ENCODE assay signal across 8 cellular contexts in the genomic region with DNA sequence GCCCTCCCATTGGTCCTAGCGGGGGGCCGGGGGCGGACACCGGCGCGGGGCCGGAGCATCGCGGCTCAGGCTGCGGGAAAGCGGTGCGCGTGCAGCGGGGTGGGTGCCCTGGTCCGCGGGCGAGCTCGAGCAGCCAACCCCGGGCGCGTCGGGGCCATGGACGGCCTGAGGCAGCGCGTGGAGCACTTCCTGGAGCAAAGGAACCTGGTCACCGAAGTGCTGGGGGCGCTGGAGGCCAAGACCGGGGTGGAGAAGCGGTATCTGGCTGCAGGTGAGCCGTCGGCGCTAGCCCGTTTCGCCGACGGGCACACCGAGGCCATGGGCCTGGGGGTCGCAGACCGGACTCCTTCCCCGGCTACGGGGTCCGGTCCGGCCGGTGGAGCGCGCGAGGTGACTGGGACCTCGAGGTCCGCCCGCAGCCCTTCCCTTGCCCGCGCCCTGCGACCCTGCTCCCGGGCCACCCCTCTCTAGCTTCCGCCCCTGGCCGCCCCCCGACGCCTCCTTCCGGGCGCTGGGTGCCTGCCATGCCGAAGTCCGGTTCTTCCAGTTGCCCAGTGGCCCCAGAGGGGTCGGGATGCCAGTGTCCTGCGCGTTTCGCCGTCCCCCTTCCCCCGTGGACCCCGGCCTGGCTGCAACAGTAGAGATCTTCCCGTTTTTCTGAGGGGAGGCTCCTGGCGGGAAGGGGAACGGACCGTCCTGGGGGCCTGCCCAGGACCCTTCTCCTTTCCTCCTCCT. TPM values are rescaled to one million over a fixed set of nuclear protein-coding genes. Genes with fewer than 3 reads are reported as not detected.
DNase-seq lines count a peak whose midpoint lies in the region; ATAC-seq and TF ChIP-seq lines count a peak whose summit lies in the region.

Gene REEP6 (plus strand): TSS at position 68 of the 735 bp plus-strand sequence. CDS start 89 bp downstream, at position 157.

- POLR2A ChIA-PET in IMR-90 (lab: Charles Lee; ENCODE audit: unreplicated experiment) = interaction anchor here (0.6 kb wide), 1 partner anchor 1103 kb away, joined by 3 read pairs; no protein-coding TSS in a partner anchor

- H4K91ac ChIP-seq in IMR-90 (ENCODE audit: insufficient read depth, low read depth, low read length) = peak within 1 kb of the TSS; percentile 43; the same call in 1 of the 2 replicates

- H3K79me1 ChIP-seq in IMR-90 (ENCODE audit: low read depth in 1 of 2, low read length in 2 of 2) = no peaks in the 10 kb centered on the region

- peaks cover 9% of the 10 kb centered on the region for H3K4me1 ChIP-seq in IMR-90 (ENCODE audit: control insufficient read depth, insufficient read depth, low read length)

- in situ Hi-C loops in IMR-90 (cut with MboI; ENCODE audit: low sequenced_read_pairs) = no loop called here

- peak within 1 kb of the TSS; percentile 47 for H2BK5ac ChIP-seq in IMR-90 (ENCODE audit: low read depth, low read length, poor library complexity, severe bottlenecking)

- H2AK5ac ChIP-seq in IMR-90 (ENCODE audit: low read depth, low read length) = no peak within 1 kb of the TSS; the same call in 1 of the 2 replicates

- H3K27me3 ChIP-seq in IMR-90 (ENCODE audit: control insufficient read depth, insufficient read depth, low read length) = peaks cover 10% of the 10 kb centered on the region; the same call in 1 of the 2 replicates

- no peaks in the 10 kb centered on the region for H3K36me3 Mint-ChIP-seq in naive B cell

- H3K23ac ChIP-seq in IMR-90 (ENCODE audit: low read depth, low read length) = no peak within 1 kb of the TSS; the same call in 1 of the 2 replicates

- peak within 1 kb of the TSS; percentile 68 for H3K27ac ChIP-seq in IMR-90 (ENCODE audit: insufficient read depth, low read length)

- H3K9me1 ChIP-seq in IMR-90 (ENCODE audit: insufficient read depth, low read length) = no peaks in the 10 kb centered on the region

- H3K18ac ChIP-seq in IMR-90 (ENCODE audit: low read depth, low read length) = no peak within 1 kb of the TSS

- dilution Hi-C loops in IMR-90 (cut with HindIII; ENCODE audit: low sequenced_read_pairs, unreplicated experiment) = no loop called here

- peak within 1 kb of the TSS; percentile 66 for H3K9ac ChIP-seq in IMR-90 (ENCODE audit: low read depth, low read length)

- H3K14ac ChIP-seq in IMR-90 (replicated peaks; ENCODE audit: low read depth, low read length) = peak within 1 kb of the TSS; percentile 73

- H3K4me1 Mint-ChIP-seq in naive B cell = peaks cover 6 to 13% (median 12%) of the 10 kb centered on the region in 3 donors

- intact Hi-C loops in IMR-90 (cut with micrococcal nuclease) = no loop called here

- H3K4me2 ChIP-seq in IMR-90 (ENCODE audit: low read depth, low read length) = peak within 1 kb of the TSS; percentile 92

- H3K9me3 ChIP-seq in IMR-90 (ENCODE audit: control insufficient read depth, insufficient read depth, low read length) = no peaks in the 10 kb centered on the region

- H3K9me3 Mint-ChIP-seq in naive B cell = no peaks in the 10 kb centered on the region

- peak within 1 kb of the TSS; percentile 12 for H4K5ac ChIP-seq in IMR-90 (ENCODE audit: low read depth, low read length)

- TF ChIP-seq POLR2A in IMR-90 (IDR thresholded peaks at IDR 0.05; ENCODE audit: low read depth, low read length) = no peak

- peak within 1 kb of the TSS in 1 of 2 experiments; percentile 85; a peak in 2 of 4 replicates for H4K8ac ChIP-seq in IMR-90 (ENCODE audit: low read depth in 2 of 2, low read length in 2 of 2)

- H3K56ac ChIP-seq in IMR-90 (ENCODE audit: extremely low read depth, insufficient read depth, low read length) = no peak within 1 kb of the TSS

- WGBS in IMR-90 (ENCODE audit: extremely low coverage in 2 of 2, insufficient read length in 1 of 2), 2 experiments = 8% methylated on average over 29 of the region's 73 CpGs; no CpG with 5 or more reads in 1 of the 2 experiments

- H3K36me3 ChIP-seq in IMR-90 (ENCODE audit: control insufficient read depth, insufficient read depth, low read length) = no peaks in the 10 kb centered on the region

- peak within 1 kb of the TSS; percentile 69 to 96 (median 84) for H3K27ac Mint-ChIP-seq in naive B cell

- ATAC-seq in IMR-90 (ENCODE audit: low read depth) = no peak
- ATAC-seq in naive B cell (ENCODE audit: low read depth in 2 of 2) = no peak
- ATAC-seq in GM21526 (IDR thresholded peaks at IDR 0.05; ENCODE audit: low FRiP score, unreplicated experiment) = no peak

- no peak for TF ChIP-seq RAD21 in IMR-90 (IDR thresholded peaks at IDR 0.05; ENCODE audit: low read length)

- H2BK20ac ChIP-seq in IMR-90 (ENCODE audit: low read depth, low read length) = no peak within 1 kb of the TSS

- DNase-seq in AG09309 (ENCODE audit: low read depth) (no peak), IMR-90 (no peak), choroid plexus epithelial cell (ENCODE audit: low read depth) (no peak), naive B cell (no peak), NCI-H146 treated with DMSO at 0.1 percent for 48 hours (lab: John Stamatoyannopoulos, UW; ENCODE audit: unreplicated experiment) (no peak), GM10266 (ENCODE audit: extremely low spot score) (no peak), LoVo (ENCODE audit: low spot score) (no peak)

- CTCF ChIA-PET in IMR-90 (lab: Yijun Ruan, JAX) = no interaction called here

- no peak for TF ChIP-seq CTCF in AG09309 (IDR thresholded peaks at IDR 0.05; ENCODE audit: control insufficient read depth, insufficient read depth, low read depth, low read length, missing control alignments)
- TF ChIP-seq CTCF in IMR-90 (conservative IDR thresholded peaks at IDR 0.05; ENCODE audit: low read depth, low read length) = no peak
- TF ChIP-seq CTCF in choroid plexus epithelial cell (conservative IDR thresholded peaks at IDR 0.05; ENCODE audit: low read depth, low read length) = no peak
- TF ChIP-seq CTCF in GM10266 (IDR thresholded peaks at IDR 0.05; ENCODE audit: control insufficient read depth, insufficient read depth, low read depth, missing control alignments) = no peak

- peaks cover 3% of the 10 kb centered on the region; the same call in 1 of the 2 replicates for H4K20me1 ChIP-seq in IMR-90 (ENCODE audit: insufficient read depth, low read length)

- peak within 1 kb of the TSS; percentile 77 for H3K4ac ChIP-seq in IMR-90 (ENCODE audit: low read depth, low read length)

- peak within 1 kb of the TSS; percentile 80 to 97 (median 92) for H3K4me3 Mint-ChIP-seq in naive B cell

- peak within 1 kb of the TSS; percentile 93 for H2AK9ac ChIP-seq in IMR-90 (replicated peaks; ENCODE audit: low read depth, low read length, poor library complexity)

- peaks cover 0 to 15% (median 0%) of the 10 kb centered on the region in 3 donors for H3K27me3 Mint-ChIP-seq in naive B cell

- no TSS peak for BruUV-seq in IMR-90 (replicated peaks; lab: Mats Ljungman, UMichigan)

- no peak within 1 kb of the TSS; the same call in 2 of the 3 replicates for H2BK15ac ChIP-seq in IMR-90 (ENCODE audit: low read depth, low read length)

- H3K4me3 ChIP-seq in AG09309 (ENCODE audit: control insufficient read depth, low read depth, low read length) (peak within 1 kb of the TSS; percentile 53), IMR-90 (ENCODE audit: insufficient read depth, low read depth, low read length) (peak within 1 kb of the TSS; percentile 59), choroid plexus epithelial cell (ENCODE audit: low read depth, low read length) (peak within 1 kb of the TSS; percentile 65)

- H2AFZ ChIP-seq in IMR-90 (replicated peaks; ENCODE audit: low read length, poor library complexity) = peak within 1 kb of the TSS; percentile 100

- peak within 1 kb of the TSS; percentile 60 for H2BK120ac ChIP-seq in IMR-90 (ENCODE audit: low read depth, low read length)

TF ChIP-seq in IMR-90, 13 proteins besides CTCF, POLR2A, EP300 and RAD21:
- TF ChIP-seq RCOR1 (IDR thresholded peaks at IDR 0.05; ENCODE audit: insufficient replicate concordance, low read length) = peak; percentile 29
- 0 out of 2 replicates have a peak, but pooled peaks have one; percentile 17 for TF ChIP-seq MXI1 (IDR thresholded peaks at IDR 0.05; ENCODE audit: borderline replicate concordance, low read depth, low read length)
- TF ChIP-seq BHLHE40 (IDR thresholded peaks at IDR 0.05; ENCODE audit: low read depth, low read length) = no peak
TF ChIP-seq in IMR-90: peak in this region for 2.

RNA-seq across cellular contexts. Expression of gene REEP6, which starts in this region (rescaled TPM):
- total RNA-seq in IMR-90 (2012; rRNA removed) = 1.3 and 1.7 TPM in 2 replicates
- polyA plus RNA-seq in IMR-90 (2012; rRNA removed) (2.2 and 3.2 TPM in 2 replicates), naive B cell (ENCODE audit: low read depth in 6 of 6) (1 to 10 TPM in 2 of 6 donors, under 1 TPM in 4; 0.72 to 1.4 (median 0.90) TPM)
- 2.8 and 4.8 TPM in 2 replicates for polyA plus RNA-seq in IMR-90 (2012; cell fraction: cytosol; rRNA removed)
- polyA plus RNA-seq in IMR-90 (2012; cell fraction: nucleus; rRNA removed; ENCODE audit: low replicate concordance) = 2.0 and 2.7 TPM in 2 replicates
